ENCODE assay signal across 5 cellular contexts in genomic region chr16:16153000-16153399, GRCh38.
A peak's percentile ranks its signal among the peaks of the same experiment; 100 is the strongest.
DNase-seq lines count a peak whose midpoint lies in the region; ATAC-seq, FAIRE-seq and TF ChIP-seq lines count a peak whose summit lies in the region.
"Not testable (repeated sequence)": the region's sequence is repeated elsewhere in the genome, so short reads cannot be mapped to it uniquely, and the experiment has no call there.

No MANE protein-coding gene starts in this region.

- not testable (repeated sequence) for H3K27ac ChIP-seq in Panc1 (ENCODE audit: low read length); K562 (ENCODE audit: extremely low read depth, low read depth, low read length); HepG2 (ENCODE audit: extremely low read length, insufficient read depth, low read length); upper lobe of right lung

- not testable (repeated sequence) for DNase-seq in Panc1 (ENCODE audit: low read depth, low spot score); K562 (ENCODE audit: extremely low read depth in 1 of 4, low spot score in 3 of 4); HepG2 (ENCODE audit: low spot score)
- peak; percentile 8 for DNase-seq in left ventricle myocardium superior
- peak; percentile 19 for DNase-seq in upper lobe of right lung

- TF ChIP-seq CTCF in Panc1 (IDR thresholded peaks at IDR 0.05); K562 (IDR thresholded peaks at IDR 0.05 in 2 of 3, conservative IDR thresholded peaks at IDR 0.05 in 1 of 3; ENCODE audit: insufficient read depth in 2 of 3, low read depth in 1 of 3, low read length in 3 of 3); HepG2 (CRISPR knock-in tag; IDR thresholded peaks at IDR 0.05); upper lobe of right lung (IDR thresholded peaks at IDR 0.05): not testable (repeated sequence)

- H2AFZ ChIP-seq in K562 (ENCODE audit: low read depth, low read length); HepG2 (ENCODE audit: low read length): not testable (repeated sequence)

- H3K36me3 ChIP-seq in Panc1 (ENCODE audit: control insufficient read depth, insufficient read depth, low read length); K562 (ENCODE audit: control insufficient read depth, insufficient read depth, low read length); upper lobe of right lung: not testable (repeated sequence)
- H3K36me3 ChIP-seq in HepG2 (replicated peaks in 1 of 2; ENCODE audit: control insufficient read depth in 1 of 2, insufficient read depth in 2 of 2, low read length in 2 of 2), result peaks cover 35 to 62% of the 10 kb centered on the region in 2 experiments

- not testable (repeated sequence) for H3K27me3 ChIP-seq in Panc1 (ENCODE audit: control insufficient read depth, insufficient read depth, low read length); K562 (ENCODE audit: control insufficient read depth in 2 of 2, insufficient read depth in 2 of 2, low read length in 2 of 2); HepG2 (ENCODE audit: control insufficient read depth in 1 of 2, insufficient read depth in 2 of 2, low read length in 2 of 2); upper lobe of right lung

- WGBS in K562 (ENCODE audit: insufficient coverage, low coverage, missing lambda C conversion rate), result 48% methylated on average over 10 of the region's 12 CpGs
- WGBS in HepG2 (ENCODE audit: low lambda C conversion rate), result 98% methylated on average over 12 of the region's 12 CpGs

- FAIRE-seq in K562 (lab: Jason Lieb, UNC), result peak; percentile 6
- FAIRE-seq in HepG2 (lab: Jason Lieb, UNC), result not testable (repeated sequence)

- intact Hi-C loops in Panc1 (cut with micrococcal nuclease; ENCODE audit: unreplicated experiment); K562 (cut with micrococcal nuclease); left ventricle myocardium superior (cut with micrococcal nuclease); HepG2 (cut with micrococcal nuclease; ENCODE audit: unreplicated experiment); upper lobe of right lung (cut with DNase I): not testable (repeated sequence)

- TF ChIP-seq RAD21 in K562 (CRISPR knock-in tag; conservative IDR thresholded peaks at IDR 0.05 in 1 of 2, IDR thresholded peaks at IDR 0.05 in 1 of 2); HepG2 (CRISPR knock-in tag; IDR thresholded peaks at IDR 0.05): not testable (repeated sequence)

- not testable (repeated sequence) for H3K4me3 ChIP-seq in Panc1 (ENCODE audit: low read depth in 2 of 2, low read length in 2 of 2); K562; HepG2 (replicated peaks in 1 of 3; ENCODE audit: insufficient read depth in 1 of 3, low read depth in 2 of 3, low read length in 3 of 3); upper lobe of right lung

- in situ Hi-C loops in Panc1 (cut with HindIII; ENCODE audit: low pct_unique_long_range_greater_than_20kb, low sequenced_read_pairs); K562 (cut with MboI); HepG2 (cut with HindIII; ENCODE audit: extremely low pct_ligation_motif_present, low pct_unique_long_range_greater_than_20kb): not testable (repeated sequence)

- not testable (repeated sequence) for H3K4me2 ChIP-seq in K562 (ENCODE audit: insufficient read depth, low read length); HepG2 (ENCODE audit: low read depth, low read length)

- not testable (repeated sequence) for TF ChIP-seq POLR2A in K562 (conservative IDR thresholded peaks at IDR 0.05); HepG2 (IDR thresholded peaks at IDR 0.05; ENCODE audit: insufficient read depth in 1 of 2, low read depth in 2 of 2, low read length in 2 of 2)

- peak; percentile 1; the same call in 1 of the 2 replicates for ATAC-seq in Panc1
- ATAC-seq in K562, left ventricle myocardium superior, HepG2, upper lobe of right lung: not testable (repeated sequence)

- POLR2A ChIA-PET in Panc1 (lab: Charles Lee); K562 (lab: Yijun Ruan, JAX); HepG2 (lab: Yijun Ruan, JAX): not testable (repeated sequence)

- not testable (repeated sequence) for H4K20me1 ChIP-seq in K562 (replicated peaks; ENCODE audit: control insufficient read depth, insufficient read depth, low read length); HepG2 (ENCODE audit: insufficient read depth, low read length)

- not testable (repeated sequence) for BruUV-seq in Panc1 (replicated peaks; lab: Mats Ljungman, UMichigan); K562 (replicated peaks; lab: Mats Ljungman, UMichigan); HepG2 (replicated peaks; lab: Mats Ljungman, UMichigan)

- peaks cover 31% of the 10 kb centered on the region for H3K4me1 ChIP-seq in Panc1 (ENCODE audit: control insufficient read depth, insufficient read depth, low read length)
- peaks cover 10 to 23% of the 10 kb centered on the region in 2 experiments; a peak in 4 of 5 replicates for H3K4me1 ChIP-seq in K562 (replicated peaks in 1 of 2; ENCODE audit: control insufficient read depth in 2 of 2, insufficient read depth in 2 of 2, low read length in 2 of 2)
- H3K4me1 ChIP-seq in HepG2 (ENCODE audit: insufficient read depth, low read length), result peaks cover 34% of the 10 kb centered on the region
- H3K4me1 ChIP-seq in upper lobe of right lung, result not testable (repeated sequence)

- H3K79me2 ChIP-seq in K562 (ENCODE audit: control insufficient read depth, insufficient read depth, low read length); HepG2 (ENCODE audit: insufficient read depth, low read length): not testable (repeated sequence)

- TF ChIP-seq EP300 in K562 (IDR thresholded peaks at IDR 0.05; ENCODE audit: low read length); HepG2 (IDR thresholded peaks at IDR 0.05; ENCODE audit: low read depth in 2 of 2, low read length in 2 of 2); HepG2 (CRISPR knock-in tag; IDR thresholded peaks at IDR 0.05; ENCODE audit: borderline replicate concordance): not testable (repeated sequence)

- CTCF ChIA-PET in Panc1 (lab: Charles Lee); HepG2 (lab: Yijun Ruan, JAX; ENCODE audit: low intra/inter-chr PET ratio, low total read pairs): not testable (repeated sequence)
- CTCF ChIA-PET in K562 (lab: Yijun Ruan, JAX; ENCODE audit: low intra/inter-chr PET ratio), result interaction anchor here (0.7 kb wide), 1 partner anchor 705 kb away, joined by 3 read pairs; no protein-coding TSS in a partner anchor

- H3K9me3 ChIP-seq in Panc1 (ENCODE audit: control insufficient read depth, insufficient read depth, low read depth, low read length); K562 (replicated peaks; ENCODE audit: control insufficient read depth, insufficient read depth, low read depth, low read length); HepG2 (ENCODE audit: low read length); upper lobe of right lung: not testable (repeated sequence)

- H3K9me1 ChIP-seq in K562 (ENCODE audit: control insufficient read depth, insufficient read depth, low read length), result not testable (repeated sequence)

- not testable (repeated sequence) for H3K9ac ChIP-seq in K562 (ENCODE audit: insufficient read depth in 1 of 2, low read depth in 2 of 2, low read length in 2 of 2); HepG2 (ENCODE audit: insufficient read depth, low read depth, low read length)

TF ChIP-seq in HepG2, 621 proteins besides CTCF, POLR2A, EP300 and RAD21:
- 0 out of 2 replicates have a peak, but pooled peaks have one; percentile 52 for TF ChIP-seq ZNF383 (CRISPR knock-in tag; IDR thresholded peaks at IDR 0.05; ENCODE audit: borderline replicate concordance)
